ENCODE assay signal across 2 cellular contexts in the genomic region with DNA sequence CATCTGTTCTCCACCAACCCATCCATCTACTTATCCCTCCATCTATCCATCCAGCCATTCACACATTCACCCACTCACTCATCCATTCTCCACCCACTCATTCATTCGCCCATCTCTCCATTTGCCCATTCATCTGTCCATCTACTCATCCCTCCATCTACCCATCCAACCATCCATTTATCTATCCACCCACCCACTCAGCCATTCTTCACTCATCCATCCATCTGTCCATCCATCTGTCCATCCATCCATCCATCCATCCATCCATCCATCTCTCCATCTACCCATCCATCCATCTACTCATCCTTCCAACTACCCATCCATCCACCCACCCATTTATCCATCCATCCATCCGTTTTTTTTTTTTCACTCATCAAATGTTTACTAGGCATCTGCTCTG.
TF ChIP-seq lines count a peak whose summit lies in the region.

No MANE protein-coding gene starts in this region.

TF ChIP-seq in HepG2, 621 proteins besides CTCF, POLR2A, EP300 and RAD21:
- TF ChIP-seq POLR2AphosphoS2 (IDR thresholded peaks at IDR 0.05; ENCODE audit: low read depth, low read length): no peak
- TF ChIP-seq FOXK2 (IDR thresholded peaks at IDR 0.05): 0 out of 2 replicates have a peak, but pooled peaks have one; percentile 24

TF ChIP-seq in IMR-90, 13 proteins besides CTCF, POLR2A, EP300 and RAD21:
- no peak for TF ChIP-seq BHLHE40 (IDR thresholded peaks at IDR 0.05; ENCODE audit: low read depth, low read length)
